31 cellular contexts compared by ENCODE assay signal in the genomic region with DNA sequence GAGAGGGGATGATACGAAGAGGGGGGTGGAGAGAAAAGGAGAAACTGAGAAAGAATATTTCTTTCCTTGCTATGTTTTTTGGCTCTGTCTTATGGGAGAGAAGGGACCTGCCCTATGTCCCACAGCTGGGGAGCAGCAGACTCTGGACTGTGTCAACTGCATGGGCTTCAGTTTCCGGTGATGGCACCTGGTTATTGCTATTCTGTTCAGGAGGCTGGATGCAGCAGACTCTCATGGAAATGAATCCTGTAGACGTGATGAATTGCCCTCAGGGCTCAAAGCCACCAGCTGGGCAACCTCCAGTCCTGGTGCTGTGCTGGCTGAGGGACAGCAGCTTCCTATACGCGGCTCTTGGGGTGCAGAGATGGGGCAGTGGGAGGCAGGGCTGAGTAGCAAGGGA.
"Had no signal": no experiment of that assay in that cellular context is flagged by ENCODE, and none has a peak within 500 bp of the region (broad histone marks: within the 10 kb centered on the region; RNA-seq: fewer than 3 reads in every experiment).

No MANE protein-coding gene starts in this region.

- H3K36me3 Mint-ChIP-seq: activated CD4-positive, alpha-beta memory T cell treated with anti-CD3 and anti-CD28 coated beads for 36 hours; activated naive CD4-positive, alpha-beta T cell treated with anti-CD3 and anti-CD28 coated beads, Interleukin-2, amount 50 U/mL, for 24 hours; activated naive CD8-positive, alpha-beta T cell treated with anti-CD3 and anti-CD28 coated beads, Interleukin-2, amount 10 ng/mL, durations not matched to agents 7 days and 5 days had no signal

- H3K27ac ChIP-seq: body of pancreas, breast epithelium, PC-9, RWPE1 had no signal

- H3K27ac Mint-ChIP-seq: activated CD4-positive, alpha-beta memory T cell treated with anti-CD3 and anti-CD28 coated beads for 36 hours; activated CD4-positive, alpha-beta T cell treated with anti-CD3 and anti-CD28 coated beads, Interleukin-2, amount 10 ng/mL, durations not matched to agents 7 days and 5 days; activated naive CD4-positive, alpha-beta T cell treated with anti-CD3 and anti-CD28 coated beads, Interleukin-2, amount 50 U/mL, for 24 hours; activated naive CD8-positive, alpha-beta T cell treated with anti-CD3 and anti-CD28 coated beads, Interleukin-2, amount 10 ng/mL, durations not matched to agents 7 days and 5 days; activated T-cell treated with anti-CD3 and anti-CD28 coated beads, Interleukin-2, amount 50 U/mL, for 24 hours; activated T-helper 2 cell treated with anti-CD3 and anti-CD28 coated beads, Interferon-gamma antibody, Interleukin-2, Interleukin-4, amounts not matched to agents 10 μg/mL and 5 μg/mL and 100 μg/mL, durations not matched to agents 14 hours and 24 hours and 36 hours; T-helper 1 cell treated with Interleukin-12 subunit alpha and Interleukin-12 subunit beta and Interleukin-4 antibody, amounts not matched to agents 30 μg/mL and 1 μg/mL, for 36 hours; T-helper 2 cell treated with Interferon-gamma antibody and Interleukin-4, amounts not matched to agents 5 μg/mL and 100 μg/mL, for 36 hours had no signal

- H2AFZ ChIP-seq: PC-9 had no signal

- H3K4me3 ChIP-seq: body of pancreas, breast epithelium, K562, PC-9 had no signal

- FAIRE-seq: astrocyte, K562, RCC 7860, TTC549 had no signal

- H3K4me1 Mint-ChIP-seq: activated CD4-positive, alpha-beta T cell treated with anti-CD3 and anti-CD28 coated beads, Interleukin-2, amount 10 ng/mL, durations not matched to agents 7 days and 5 days; activated naive CD4-positive, alpha-beta T cell treated with anti-CD3 and anti-CD28 coated beads, Interleukin-2, amount 50 U/mL, for 24 hours; activated naive CD8-positive, alpha-beta T cell treated with anti-CD3 and anti-CD28 coated beads, Interleukin-2, amount 10 ng/mL, durations not matched to agents 7 days and 5 days had no signal

- DNase-seq: activated CD4-positive, alpha-beta memory T cell treated with anti-CD3 and anti-CD28 coated beads for 36 hours; activated CD4-positive, alpha-beta T cell treated with anti-CD3 and anti-CD28 coated beads, Interleukin-2, amount 10 ng/mL, durations not matched to agents 7 days and 5 days; activated gamma-delta T cell; activated naive CD4-positive, alpha-beta T cell treated with Interleukin-2 at 50 U/mL for 16 hours; activated naive CD8-positive, alpha-beta T cell treated with anti-CD3 and anti-CD28 coated beads, Interleukin-2, amount 10 ng/mL, durations not matched to agents 7 days and 5 days; activated T-cell treated with anti-CD3 and anti-CD28 coated beads, Interleukin-2, amount 50 U/mL, for 24 hours; amygdala; body of pancreas; NCI-H1105; NCI-H1417 treated with DMSO at 0.1 percent for 48 hours; NCI-H187 treated with DMSO at 0.1 percent for 48 hours; NCI-H2081; NCI-H2171 treated with DMSO at 0.1 percent for 48 hours; NCI-H2227 treated with DMSO at 0.1 percent for 48 hours; NCI-H446; NCI-H524; NCI-H748 treated with DMSO at 0.1 percent for 48 hours; NK-92 treated with Interleukin-12 subunit alpha and Interleukin-12 subunit beta, amount 100 ng/mL, for 24 hours; PC-9; SIG-M5 had no signal

- H3K27me3 ChIP-seq: body of pancreas, breast epithelium had no signal

- H3K9me3 Mint-ChIP-seq: activated CD4-positive, alpha-beta memory T cell treated with anti-CD3 and anti-CD28 coated beads for 36 hours; activated CD4-positive, alpha-beta T cell treated with anti-CD3 and anti-CD28 coated beads, Interleukin-2, amount 10 ng/mL, durations not matched to agents 7 days and 5 days; activated naive CD4-positive, alpha-beta T cell treated with anti-CD3 and anti-CD28 coated beads, Interleukin-2, amount 50 U/mL, for 24 hours; activated naive CD8-positive, alpha-beta T cell treated with anti-CD3 and anti-CD28 coated beads, Interleukin-2, amount 10 ng/mL, durations not matched to agents 7 days and 5 days; activated T-cell treated with anti-CD3 and anti-CD28 coated beads, Interleukin-2, amount 50 U/mL, for 24 hours; activated T-helper 2 cell treated with anti-CD3 and anti-CD28 coated beads, Interferon-gamma antibody, Interleukin-2, Interleukin-4, amounts not matched to agents 10 μg/mL and 5 μg/mL and 100 μg/mL, durations not matched to agents 14 hours and 24 hours and 36 hours; T-helper 1 cell treated with Interleukin-12 subunit alpha and Interleukin-12 subunit beta and Interleukin-4 antibody, amounts not matched to agents 30 μg/mL and 1 μg/mL, for 36 hours; T-helper 2 cell treated with Interferon-gamma antibody and Interleukin-4, amounts not matched to agents 5 μg/mL and 100 μg/mL, for 36 hours had no signal

- H3K36me3 ChIP-seq: breast epithelium had no signal

- H3K4me1 ChIP-seq: body of pancreas, breast epithelium had no signal

- ATAC-seq: body of pancreas, K562, Right ventricle myocardium inferior had no signal

- H3K27me3 Mint-ChIP-seq: activated CD4-positive, alpha-beta T cell treated with anti-CD3 and anti-CD28 coated beads, Interleukin-2, amount 10 ng/mL, durations not matched to agents 7 days and 5 days; activated naive CD8-positive, alpha-beta T cell treated with anti-CD3 and anti-CD28 coated beads, Interleukin-2, amount 10 ng/mL, durations not matched to agents 7 days and 5 days had no signal

- H3K4me2 ChIP-seq: PC-9 had no signal

- H3K9me3 ChIP-seq: body of pancreas, breast epithelium had no signal

- H3K4me3 Mint-ChIP-seq: activated CD4-positive, alpha-beta memory T cell treated with anti-CD3 and anti-CD28 coated beads for 36 hours; activated CD4-positive, alpha-beta T cell treated with anti-CD3 and anti-CD28 coated beads, Interleukin-2, amount 10 ng/mL, durations not matched to agents 7 days and 5 days; activated naive CD4-positive, alpha-beta T cell treated with anti-CD3 and anti-CD28 coated beads, Interleukin-2, amount 50 U/mL, for 24 hours; activated naive CD8-positive, alpha-beta T cell treated with anti-CD3 and anti-CD28 coated beads, Interleukin-2, amount 10 ng/mL, durations not matched to agents 7 days and 5 days; activated T-cell treated with anti-CD3 and anti-CD28 coated beads, Interleukin-2, amount 50 U/mL, for 24 hours; T-helper 1 cell treated with Interleukin-12 subunit alpha and Interleukin-12 subunit beta and Interleukin-4 antibody, amounts not matched to agents 30 μg/mL and 1 μg/mL, for 36 hours; T-helper 2 cell treated with Interferon-gamma antibody and Interleukin-4, amounts not matched to agents 5 μg/mL and 100 μg/mL, for 36 hours had no signal
